In the genomic region with DNA sequence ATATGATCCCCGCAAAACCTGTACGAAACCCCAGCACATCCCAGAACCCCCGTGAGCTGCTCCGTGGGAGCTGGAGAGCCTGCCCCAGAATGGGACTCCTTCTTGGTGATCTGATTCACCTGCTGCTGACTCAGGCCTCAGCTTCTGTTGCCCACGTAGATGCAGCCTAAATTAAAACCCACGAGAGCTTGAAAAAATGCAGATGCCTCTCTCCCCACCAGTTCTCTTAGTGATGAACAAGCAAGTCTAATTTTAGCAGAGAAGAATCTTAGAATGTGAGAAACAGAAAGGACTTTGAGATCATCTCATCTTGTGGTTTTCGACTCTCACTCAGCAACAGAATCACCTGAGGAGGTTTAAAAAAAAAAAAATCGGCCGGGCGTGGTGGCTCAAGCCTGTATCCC, we compare ENCODE assay signal across 9 cellular contexts. TPM values are rescaled to one million over a fixed set of nuclear protein-coding genes. Genes with fewer than 3 reads are reported as not detected.
A peak's percentile ranks its signal among the peaks of the same experiment; 100 is the strongest.
DNase-seq lines count a peak whose midpoint lies in the region; ATAC-seq, FAIRE-seq and TF ChIP-seq lines count a peak whose summit lies in the region.
"Had no signal": no experiment of that assay in that cellular context is flagged by ENCODE, and none has a peak within 500 bp of the region (broad histone marks: within the 10 kb centered on the region; RNA-seq: fewer than 3 reads in every experiment).

No MANE protein-coding gene starts in this region.

- FAIRE-seq in GM18507 (lab: Jason Lieb, UNC): peak; percentile 75

- no peak overlapping the region for H4K8ac ChIP-seq in IMR-90 (ENCODE audit: low read depth in 2 of 2, low read length in 2 of 2)

- peaks cover 14% of the 10 kb centered on the region for H3K4me1 Mint-ChIP-seq in endothelial cell (ENCODE audit: unreplicated experiment)

- intact Hi-C loops in IMR-90 (cut with micrococcal nuclease): no loop called here

- no peak overlapping the region for H2AFZ ChIP-seq in IMR-90 (replicated peaks; ENCODE audit: low read length, poor library complexity)

- H2BK120ac ChIP-seq in IMR-90 (ENCODE audit: low read depth, low read length): no peak overlapping the region

- H3K4me3 Mint-ChIP-seq in endothelial cell (ENCODE audit: unreplicated experiment): no peak overlapping the region

- no peak overlapping the region for H3K4me3 ChIP-seq in IMR-90 (ENCODE audit: insufficient read depth, low read depth, low read length)

- no peak overlapping the region for H4K5ac ChIP-seq in IMR-90 (ENCODE audit: low read depth, low read length)

- no peaks in the 10 kb centered on the region for H3K79me1 ChIP-seq in IMR-90 (ENCODE audit: low read depth in 1 of 2, low read length in 2 of 2)

- ATAC-seq in GM21526 (IDR thresholded peaks at IDR 0.05; ENCODE audit: low FRiP score, unreplicated experiment) (peak; percentile 89), IMR-90 (ENCODE audit: low read depth) (no peak)

- H3K36me3 ChIP-seq in IMR-90 (ENCODE audit: control insufficient read depth, insufficient read depth, low read length): no peaks in the 10 kb centered on the region

- peaks cover 4% of the 10 kb centered on the region for H3K36me3 Mint-ChIP-seq in endothelial cell (ENCODE audit: low read depth, unreplicated experiment)

- peaks cover 4% of the 10 kb centered on the region for H3K9me1 ChIP-seq in IMR-90 (ENCODE audit: insufficient read depth, low read length)

- H3K23ac ChIP-seq in IMR-90 (ENCODE audit: low read depth, low read length): no peak overlapping the region

- H3K9me3 ChIP-seq in IMR-90 (ENCODE audit: control insufficient read depth, insufficient read depth, low read length): no peaks in the 10 kb centered on the region

- in situ Hi-C loops in IMR-90 (cut with MboI; ENCODE audit: low sequenced_read_pairs): no loop called here

- no peak for TF ChIP-seq POLR2A in IMR-90 (IDR thresholded peaks at IDR 0.05; ENCODE audit: low read depth, low read length)

- no TSS peak for BruUV-seq in IMR-90 (replicated peaks; lab: Mats Ljungman, UMichigan)

- TF ChIP-seq RAD21 in IMR-90 (IDR thresholded peaks at IDR 0.05; ENCODE audit: low read length): no peak

- no peak overlapping the region for H3K9ac ChIP-seq in IMR-90 (ENCODE audit: low read depth, low read length)

- WGBS in IMR-90 (ENCODE audit: extremely low coverage in 2 of 2, insufficient read length in 1 of 2), 2 experiments: 85% methylated on average over 5 of the region's 10 CpGs; no CpG with 5 or more reads in 1 of the 2 experiments

- peaks cover 1% of the 10 kb centered on the region; the same call in 1 of the 2 replicates for H3K4me1 ChIP-seq in IMR-90 (ENCODE audit: control insufficient read depth, insufficient read depth, low read length)

- H3K27ac ChIP-seq in IMR-90 (ENCODE audit: insufficient read depth, low read length): no peak overlapping the region

- peaks cover 2% of the 10 kb centered on the region; the same call in 1 of the 2 replicates for H3K27me3 ChIP-seq in IMR-90 (ENCODE audit: control insufficient read depth, insufficient read depth, low read length)

- H3K9me3 Mint-ChIP-seq in endothelial cell (ENCODE audit: unreplicated experiment): no peaks in the 10 kb centered on the region

- CTCF ChIA-PET in IMR-90 (lab: Yijun Ruan, JAX): no interaction called here

- no peaks in the 10 kb centered on the region for H4K20me1 ChIP-seq in IMR-90 (ENCODE audit: insufficient read depth, low read length)

- H2AK9ac ChIP-seq in IMR-90 (replicated peaks; ENCODE audit: low read depth, low read length, poor library complexity): no peak overlapping the region

- H2AK5ac ChIP-seq in IMR-90 (ENCODE audit: low read depth, low read length): no peak overlapping the region

- no peak overlapping the region for H2BK20ac ChIP-seq in IMR-90 (ENCODE audit: low read depth, low read length)

- H3K18ac ChIP-seq in IMR-90 (ENCODE audit: low read depth, low read length): no peak overlapping the region

- no peak overlapping the region for H3K4me2 ChIP-seq in IMR-90 (ENCODE audit: low read depth, low read length)

- H3K14ac ChIP-seq in IMR-90 (replicated peaks; ENCODE audit: low read depth, low read length): no peak overlapping the region

- no peak overlapping the region for H3K4ac ChIP-seq in IMR-90 (ENCODE audit: low read depth, low read length)

- DNase-seq in GM18507 (ENCODE audit: extremely low spot score, insufficient read length, low read depth) (peak; percentile 14), IMR-90 (peak; percentile 42), nucleus accumbens (lab: John Stamatoyannopoulos, UW) (peak in 29 of 56 donors; percentile 13 to 82 (median 44)), NCI-H2227 (lab: John Stamatoyannopoulos, UW; ENCODE audit: unreplicated experiment) (no peak), T-helper 9 cell (no peak), endothelial cell (ENCODE audit: low spot score) (no peak), GM03348 (ENCODE audit: low spot score) (no peak)
- DNase-seq: NCI-H446 treated with DMSO at 0.1 percent for 48 hours had no signal

- no peak overlapping the region for H3K27ac Mint-ChIP-seq in endothelial cell (ENCODE audit: unreplicated experiment)

- POLR2A ChIA-PET in IMR-90 (lab: Charles Lee; ENCODE audit: unreplicated experiment): interaction anchor here (0.5 kb wide), 1 partner anchor 74 kb away, joined by 5 read pairs; a partner anchor contains a TSS

- dilution Hi-C loops in IMR-90 (cut with HindIII; ENCODE audit: low sequenced_read_pairs, unreplicated experiment): no loop called here

- H2BK5ac ChIP-seq in IMR-90 (ENCODE audit: low read depth, low read length, poor library complexity, severe bottlenecking): no peak overlapping the region

- H2BK15ac ChIP-seq in IMR-90 (ENCODE audit: low read depth, low read length): no peak overlapping the region

- no peak overlapping the region for H3K56ac ChIP-seq in IMR-90 (ENCODE audit: extremely low read depth, insufficient read depth, low read length)

- no peak overlapping the region for H4K91ac ChIP-seq in IMR-90 (ENCODE audit: insufficient read depth, low read depth, low read length)

- TF ChIP-seq CTCF in IMR-90 (conservative IDR thresholded peaks at IDR 0.05; ENCODE audit: low read depth, low read length) (no peak), endothelial cell (IDR thresholded peaks at IDR 0.05; ENCODE audit: unreplicated experiment) (no peak)

- H3K27me3 Mint-ChIP-seq in endothelial cell (ENCODE audit: unreplicated experiment): peaks cover 6% of the 10 kb centered on the region

TF ChIP-seq in IMR-90, 13 proteins besides CTCF, POLR2A, EP300 and RAD21:
- TF ChIP-seq MXI1 (IDR thresholded peaks at IDR 0.05; ENCODE audit: borderline replicate concordance, low read depth, low read length) (no peak), NFE2L2 (IDR thresholded peaks at IDR 0.05; ENCODE audit: low read depth, low read length) (no peak), SMC3 (IDR thresholded peaks at IDR 0.05; ENCODE audit: low read depth, low read length) (no peak), FOS (IDR thresholded peaks at IDR 0.05; ENCODE audit: low read depth, low read length) (no peak), RFX5 (IDR thresholded peaks at IDR 0.05; ENCODE audit: low read depth, low read length) (no peak), RCOR1 (IDR thresholded peaks at IDR 0.05; ENCODE audit: insufficient replicate concordance, low read length) (no peak), MAFK (IDR thresholded peaks at IDR 0.05; ENCODE audit: low read depth, low read length) (no peak), CHD1 (IDR thresholded peaks at IDR 0.05; ENCODE audit: low read depth, low read length) (no peak), BHLHE40 (IDR thresholded peaks at IDR 0.05; ENCODE audit: low read depth, low read length) (no peak), CEBPB (IDR thresholded peaks at IDR 0.05; ENCODE audit: low read depth, low read length) (no peak)
- TF ChIP-seq, protein P1, sequence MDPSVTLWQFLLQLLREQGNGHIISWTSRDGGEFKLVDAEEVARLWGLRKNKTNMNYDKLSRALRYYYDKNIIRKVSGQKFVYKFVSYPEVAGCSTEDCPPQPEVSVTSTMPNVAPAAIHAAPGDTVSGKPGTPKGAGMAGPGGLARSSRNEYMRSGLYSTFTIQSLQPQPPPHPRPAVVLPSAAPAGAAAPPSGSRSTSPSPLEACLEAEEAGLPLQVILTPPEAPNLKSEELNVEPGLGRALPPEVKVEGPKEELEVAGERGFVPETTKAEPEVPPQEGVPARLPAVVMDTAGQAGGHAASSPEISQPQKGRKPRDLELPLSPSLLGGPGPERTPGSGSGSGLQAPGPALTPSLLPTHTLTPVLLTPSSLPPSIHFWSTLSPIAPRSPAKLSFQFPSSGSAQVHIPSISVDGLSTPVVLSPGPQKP (IDR thresholded peaks at IDR 0.05; ENCODE audit: borderline replicate concordance, low read depth, low read length): no peak
- TF ChIP-seq, protein P2, sequence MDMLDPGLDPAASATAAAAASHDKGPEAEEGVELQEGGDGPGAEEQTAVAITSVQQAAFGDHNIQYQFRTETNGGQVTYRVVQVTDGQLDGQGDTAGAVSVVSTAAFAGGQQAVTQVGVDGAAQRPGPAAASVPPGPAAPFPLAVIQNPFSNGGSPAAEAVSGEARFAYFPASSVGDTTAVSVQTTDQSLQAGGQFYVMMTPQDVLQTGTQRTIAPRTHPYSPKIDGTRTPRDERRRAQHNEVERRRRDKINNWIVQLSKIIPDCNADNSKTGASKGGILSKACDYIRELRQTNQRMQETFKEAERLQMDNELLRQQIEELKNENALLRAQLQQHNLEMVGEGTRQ (IDR thresholded peaks at IDR 0.05; ENCODE audit: low read depth, low read length): no peak

RNA-seq across cellular contexts. Expression of a gene that starts 57.6 kb away (rescaled TPM):
- 0.18 and 0.28 TPM in 2 replicates for total RNA-seq in IMR-90 (2012; rRNA removed)
- 0.19 and 0.38 TPM in 2 replicates for polyA plus RNA-seq in IMR-90 (2012; rRNA removed)
- polyA plus RNA-seq in IMR-90 (2012; cell fraction: cytosol; rRNA removed): 0.16 and 0.26 TPM in 2 replicates
- polyA plus RNA-seq in IMR-90 (2012; cell fraction: nucleus; rRNA removed; ENCODE audit: low replicate concordance): 0.10 and 0.66 TPM in 2 replicates
- total RNA-seq in endothelial cell (ENCODE audit: unreplicated experiment): 0.41 TPM

Comparison
In these comparisons a context has a peak if more than half of its experiments do, and no peak if none do; other contexts are left out.
1. DNase-seq: peak in GM18507 (single experiment), IMR-90 (single experiment) and nucleus accumbens (29 of 56); none in NCI-H2227 (single experiment), T-helper 9 cell (single experiment), endothelial cell (single experiment) and GM03348 (single experiment).